Comparison of ENCODE assay signal across 1 cellular context in genomic region chr12:102417055-102417454, GRCh38.
TF ChIP-seq lines count a peak whose summit lies in the region.

No MANE protein-coding gene starts in this region.

TF ChIP-seq in HepG2, 621 proteins besides CTCF, POLR2A, EP300 and RAD21 (continued from another document and continues in another):
- TF ChIP-seq, protein P1, sequence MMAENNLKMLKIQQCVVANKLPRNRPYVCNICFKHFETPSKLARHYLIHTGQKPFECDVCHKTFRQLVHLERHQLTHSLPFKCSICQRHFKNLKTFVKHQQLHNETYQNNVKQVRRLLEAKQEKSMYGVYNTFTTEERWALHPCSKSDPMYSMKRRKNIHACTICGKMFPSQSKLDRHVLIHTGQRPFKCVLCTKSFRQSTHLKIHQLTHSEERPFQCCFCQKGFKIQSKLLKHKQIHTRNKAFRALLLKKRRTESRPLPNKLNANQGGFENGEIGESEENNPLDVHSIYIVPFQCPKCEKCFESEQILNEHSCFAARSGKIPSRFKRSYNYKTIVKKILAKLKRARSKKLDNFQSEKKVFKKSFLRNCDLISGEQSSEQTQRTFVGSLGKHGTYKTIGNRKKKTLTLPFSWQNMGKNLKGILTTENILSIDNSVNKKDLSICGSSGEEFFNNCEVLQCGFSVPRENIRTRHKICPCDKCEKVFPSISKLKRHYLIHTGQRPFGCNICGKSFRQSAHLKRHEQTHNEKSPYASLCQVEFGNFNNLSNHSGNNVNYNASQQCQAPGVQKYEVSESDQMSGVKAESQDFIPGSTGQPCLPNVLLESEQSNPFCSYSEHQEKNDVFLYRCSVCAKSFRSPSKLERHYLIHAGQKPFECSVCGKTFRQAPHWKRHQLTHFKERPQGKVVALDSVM (CRISPR knock-in tag; IDR thresholded peaks at IDR 0.05) = no peak
- TF ChIP-seq ZBTB1 (CRISPR knock-in tag; IDR thresholded peaks at IDR 0.05; ENCODE audit: borderline replicate concordance) (no peak), ARNTL (CRISPR knock-in tag; IDR thresholded peaks at IDR 0.05) (no peak), ZNF281 (CRISPR knock-in tag; IDR thresholded peaks at IDR 0.05; ENCODE audit: borderline replicate concordance) (no peak), RBAK (CRISPR knock-in tag; IDR thresholded peaks at IDR 0.05) (no peak), NR2F2 (IDR thresholded peaks at IDR 0.05; ENCODE audit: borderline replicate concordance, low read depth) (peak; percentile 74), TAF1 (CRISPR knock-in tag; IDR thresholded peaks at IDR 0.05) (no peak), NFIB (CRISPR knock-in tag; IDR thresholded peaks at IDR 0.05; ENCODE audit: borderline replicate concordance) (no peak), HNF4A (CRISPR knock-in tag; IDR thresholded peaks at IDR 0.05) (peak; percentile 92), HNRNPH1 (optimal IDR thresholded peaks at IDR 0.05; ENCODE audit: low read depth, low read length) (no peak), ZNF292 (CRISPR knock-in tag; IDR thresholded peaks at IDR 0.05; ENCODE audit: borderline replicate concordance, low read depth) (no peak), TCF7 (IDR thresholded peaks at IDR 0.05; ENCODE audit: low read depth) (peak; percentile 37), ZNF703 (CRISPR knock-in tag; IDR thresholded peaks at IDR 0.05; ENCODE audit: borderline replicate concordance) (no peak), ZNF550 (CRISPR knock-in tag; IDR thresholded peaks at IDR 0.05; ENCODE audit: borderline replicate concordance) (no peak), AGO1 (IDR thresholded peaks at IDR 0.05; ENCODE audit: low read depth, low read length, poor library complexity, severe bottlenecking) (no peak), SUZ12 (IDR thresholded peaks at IDR 0.05; ENCODE audit: low read depth, low read length) (no peak), THAP11 (CRISPR knock-in tag; IDR thresholded peaks at IDR 0.05) (no peak), ZNF616 (CRISPR knock-in tag; IDR thresholded peaks at IDR 0.05; ENCODE audit: low read depth) (no peak), ISX (CRISPR knock-in tag; conservative IDR thresholded peaks at IDR 0.05) (no peak), FOSL2 (CRISPR knock-in tag; IDR thresholded peaks at IDR 0.05) (peak; percentile 46), TBL1XR1 (IDR thresholded peaks at IDR 0.05; ENCODE audit: borderline replicate concordance, low read length, partially characterized antibody) (peak; percentile 49), ZC3H13 (CRISPR knock-in tag; IDR thresholded peaks at IDR 0.05) (no peak), MAFG (CRISPR knock-in tag; IDR thresholded peaks at IDR 0.05) (no peak), ZNF460 (CRISPR knock-in tag; IDR thresholded peaks at IDR 0.05; ENCODE audit: borderline replicate concordance) (no peak), SRF (IDR thresholded peaks at IDR 0.05; ENCODE audit: low read depth, low read length) (no peak), U2AF1 (optimal IDR thresholded peaks at IDR 0.05; ENCODE audit: low read depth, low read length) (no peak), ZNF335 (CRISPR knock-in tag; IDR thresholded peaks at IDR 0.05) (no peak), TGIF2 (CRISPR knock-in tag; IDR thresholded peaks at IDR 0.05) (no peak), ZNF382 (CRISPR knock-in tag; IDR thresholded peaks at IDR 0.05; ENCODE audit: borderline replicate concordance) (no peak), ZNF484 (CRISPR knock-in tag; IDR thresholded peaks at IDR 0.05; ENCODE audit: borderline replicate concordance, low read depth) (no peak), ZZZ3 (CRISPR knock-in tag; IDR thresholded peaks at IDR 0.05; ENCODE audit: borderline replicate concordance) (no peak), KMT2B (CRISPR knock-in tag; IDR thresholded peaks at IDR 0.05) (no peak), HNRNPK (IDR thresholded peaks at IDR 0.05; ENCODE audit: low read depth, low read length, poor library complexity, severe bottlenecking) (no peak), FOXK1 (CRISPR knock-in tag; IDR thresholded peaks at IDR 0.05; ENCODE audit: borderline replicate concordance, low read depth) (no peak), ADNP (CRISPR knock-in tag; IDR thresholded peaks at IDR 0.05) (no peak), SCMH1 (CRISPR knock-in tag; IDR thresholded peaks at IDR 0.05; ENCODE audit: borderline replicate concordance) (no peak), TARDBP (CRISPR knock-in tag; IDR thresholded peaks at IDR 0.05) (no peak), RFXAP (CRISPR knock-in tag; IDR thresholded peaks at IDR 0.05; ENCODE audit: borderline replicate concordance) (no peak), HOXD1 (CRISPR knock-in tag; IDR thresholded peaks at IDR 0.05) (no peak), PHF8 (CRISPR knock-in tag; IDR thresholded peaks at IDR 0.05) (no peak), SOX13 (IDR thresholded peaks at IDR 0.05) (no peak), SOX13 (CRISPR knock-in tag; conservative IDR thresholded peaks at IDR 0.05 in 1 of 2, IDR thresholded peaks at IDR 0.05 in 1 of 2) (peak in 1 of 2 experiments; percentile 42; a peak in 2 of 4 replicates), RELA (CRISPR knock-in tag; IDR thresholded peaks at IDR 0.05) (no peak), MEIS2 (CRISPR knock-in tag; IDR thresholded peaks at IDR 0.05) (no peak), MXD1 (CRISPR knock-in tag; IDR thresholded peaks at IDR 0.05) (no peak), HDAC6 (IDR thresholded peaks at IDR 0.05; ENCODE audit: low read depth, low read length) (no peak), GZF1 (CRISPR knock-in tag; IDR thresholded peaks at IDR 0.05) (no peak), CCDC6 (CRISPR knock-in tag; IDR thresholded peaks at IDR 0.05) (no peak), ATF7-NPFF (CRISPR knock-in tag; IDR thresholded peaks at IDR 0.05; ENCODE audit: low read depth) (no peak), GATAD2A (CRISPR knock-in tag; IDR thresholded peaks at IDR 0.05) (peak; percentile 36; the same call in 1 of the 2 replicates), PITX1 (CRISPR knock-in tag; IDR thresholded peaks at IDR 0.05) (no peak), ZNF557 (CRISPR knock-in tag; IDR thresholded peaks at IDR 0.05) (no peak), TP53 (CRISPR knock-in tag; conservative IDR thresholded peaks at IDR 0.05) (no peak), ZNF205 (CRISPR knock-in tag; IDR thresholded peaks at IDR 0.05) (no peak), MAZ (IDR thresholded peaks at IDR 0.05; ENCODE audit: borderline replicate concordance, low read depth, low read length) (no peak), MAZ (CRISPR knock-in tag; IDR thresholded peaks at IDR 0.05; ENCODE audit: low read depth) (no peak), ZNF572 (CRISPR knock-in tag; IDR thresholded peaks at IDR 0.05) (no peak), ZNF333 (CRISPR knock-in tag; IDR thresholded peaks at IDR 0.05; ENCODE audit: borderline replicate concordance) (no peak), SMARCC2 (IDR thresholded peaks at IDR 0.05) (no peak), NFE2L1 (CRISPR knock-in tag; IDR thresholded peaks at IDR 0.05; ENCODE audit: borderline replicate concordance) (no peak)
- TF ChIP-seq, protein P2, sequence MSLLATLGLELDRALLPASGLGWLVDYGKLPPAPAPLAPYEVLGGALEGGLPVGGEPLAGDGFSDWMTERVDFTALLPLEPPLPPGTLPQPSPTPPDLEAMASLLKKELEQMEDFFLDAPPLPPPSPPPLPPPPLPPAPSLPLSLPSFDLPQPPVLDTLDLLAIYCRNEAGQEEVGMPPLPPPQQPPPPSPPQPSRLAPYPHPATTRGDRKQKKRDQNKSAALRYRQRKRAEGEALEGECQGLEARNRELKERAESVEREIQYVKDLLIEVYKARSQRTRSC (CRISPR knock-in tag; IDR thresholded peaks at IDR 0.05; ENCODE audit: low read depth) = no peak
- TF ChIP-seq, protein P3, sequence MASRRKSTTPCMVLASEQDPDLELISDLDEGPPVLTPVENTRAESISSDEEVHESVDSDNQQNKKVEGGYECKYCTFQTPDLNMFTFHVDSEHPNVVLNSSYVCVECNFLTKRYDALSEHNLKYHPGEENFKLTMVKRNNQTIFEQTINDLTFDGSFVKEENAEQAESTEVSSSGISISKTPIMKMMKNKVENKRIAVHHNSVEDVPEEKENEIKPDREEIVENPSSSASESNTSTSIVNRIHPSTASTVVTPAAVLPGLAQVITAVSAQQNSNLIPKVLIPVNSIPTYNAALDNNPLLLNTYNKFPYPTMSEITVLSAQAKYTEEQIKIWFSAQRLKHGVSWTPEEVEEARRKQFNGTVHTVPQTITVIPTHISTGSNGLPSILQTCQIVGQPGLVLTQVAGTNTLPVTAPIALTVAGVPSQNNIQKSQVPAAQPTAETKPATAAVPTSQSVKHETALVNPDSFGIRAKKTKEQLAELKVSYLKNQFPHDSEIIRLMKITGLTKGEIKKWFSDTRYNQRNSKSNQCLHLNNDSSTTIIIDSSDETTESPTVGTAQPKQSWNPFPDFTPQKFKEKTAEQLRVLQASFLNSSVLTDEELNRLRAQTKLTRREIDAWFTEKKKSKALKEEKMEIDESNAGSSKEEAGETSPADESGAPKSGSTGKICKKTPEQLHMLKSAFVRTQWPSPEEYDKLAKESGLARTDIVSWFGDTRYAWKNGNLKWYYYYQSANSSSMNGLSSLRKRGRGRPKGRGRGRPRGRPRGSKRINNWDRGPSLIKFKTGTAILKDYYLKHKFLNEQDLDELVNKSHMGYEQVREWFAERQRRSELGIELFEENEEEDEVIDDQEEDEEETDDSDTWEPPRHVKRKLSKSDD (CRISPR knock-in tag; IDR thresholded peaks at IDR 0.05; ENCODE audit: low read depth) = no peak
- TF ChIP-seq, protein P4, sequence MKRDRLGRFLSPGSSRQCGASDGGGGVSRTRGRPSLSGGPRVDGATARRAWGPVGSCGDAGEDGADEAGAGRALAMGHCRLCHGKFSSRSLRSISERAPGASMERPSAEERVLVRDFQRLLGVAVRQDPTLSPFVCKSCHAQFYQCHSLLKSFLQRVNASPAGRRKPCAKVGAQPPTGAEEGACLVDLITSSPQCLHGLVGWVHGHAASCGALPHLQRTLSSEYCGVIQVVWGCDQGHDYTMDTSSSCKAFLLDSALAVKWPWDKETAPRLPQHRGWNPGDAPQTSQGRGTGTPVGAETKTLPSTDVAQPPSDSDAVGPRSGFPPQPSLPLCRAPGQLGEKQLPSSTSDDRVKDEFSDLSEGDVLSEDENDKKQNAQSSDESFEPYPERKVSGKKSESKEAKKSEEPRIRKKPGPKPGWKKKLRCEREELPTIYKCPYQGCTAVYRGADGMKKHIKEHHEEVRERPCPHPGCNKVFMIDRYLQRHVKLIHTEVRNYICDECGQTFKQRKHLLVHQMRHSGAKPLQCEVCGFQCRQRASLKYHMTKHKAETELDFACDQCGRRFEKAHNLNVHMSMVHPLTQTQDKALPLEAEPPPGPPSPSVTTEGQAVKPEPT (CRISPR knock-in tag; IDR thresholded peaks at IDR 0.05; ENCODE audit: low read depth) = no peak
- TF ChIP-seq, protein P5, sequence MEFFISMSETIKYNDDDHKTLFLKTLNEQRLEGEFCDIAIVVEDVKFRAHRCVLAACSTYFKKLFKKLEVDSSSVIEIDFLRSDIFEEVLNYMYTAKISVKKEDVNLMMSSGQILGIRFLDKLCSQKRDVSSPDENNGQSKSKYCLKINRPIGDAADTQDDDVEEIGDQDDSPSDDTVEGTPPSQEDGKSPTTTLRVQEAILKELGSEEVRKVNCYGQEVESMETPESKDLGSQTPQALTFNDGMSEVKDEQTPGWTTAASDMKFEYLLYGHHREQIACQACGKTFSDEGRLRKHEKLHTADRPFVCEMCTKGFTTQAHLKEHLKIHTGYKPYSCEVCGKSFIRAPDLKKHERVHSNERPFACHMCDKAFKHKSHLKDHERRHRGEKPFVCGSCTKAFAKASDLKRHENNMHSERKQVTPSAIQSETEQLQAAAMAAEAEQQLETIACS (CRISPR knock-in tag; IDR thresholded peaks at IDR 0.05) = no peak
- TF ChIP-seq, protein P6, sequence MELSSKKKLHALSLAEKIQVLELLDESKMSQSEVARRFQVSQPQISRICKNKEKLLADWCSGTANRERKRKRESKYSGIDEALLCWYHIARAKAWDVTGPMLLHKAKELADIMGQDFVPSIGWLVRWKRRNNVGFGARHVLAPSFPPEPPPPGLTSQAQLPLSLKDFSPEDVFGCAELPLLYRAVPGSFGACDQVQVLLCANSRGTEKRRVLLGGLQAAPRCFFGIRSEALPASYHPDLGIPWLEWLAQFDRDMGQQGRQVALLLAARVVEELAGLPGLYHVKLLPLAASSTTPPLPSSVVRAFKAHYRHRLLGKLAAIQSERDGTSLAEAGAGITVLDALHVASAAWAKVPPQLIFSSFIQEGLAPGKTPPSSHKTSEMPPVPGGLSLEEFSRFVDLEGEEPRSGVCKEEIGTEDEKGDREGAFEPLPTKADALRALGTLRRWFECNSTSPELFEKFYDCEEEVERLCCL (CRISPR knock-in tag; IDR thresholded peaks at IDR 0.05; ENCODE audit: borderline replicate concordance) = no peak
- TF ChIP-seq, protein P7, sequence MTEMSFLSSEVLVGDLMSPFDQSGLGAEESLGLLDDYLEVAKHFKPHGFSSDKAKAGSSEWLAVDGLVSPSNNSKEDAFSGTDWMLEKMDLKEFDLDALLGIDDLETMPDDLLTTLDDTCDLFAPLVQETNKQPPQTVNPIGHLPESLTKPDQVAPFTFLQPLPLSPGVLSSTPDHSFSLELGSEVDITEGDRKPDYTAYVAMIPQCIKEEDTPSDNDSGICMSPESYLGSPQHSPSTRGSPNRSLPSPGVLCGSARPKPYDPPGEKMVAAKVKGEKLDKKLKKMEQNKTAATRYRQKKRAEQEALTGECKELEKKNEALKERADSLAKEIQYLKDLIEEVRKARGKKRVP (CRISPR knock-in tag; IDR thresholded peaks at IDR 0.05) = no peak
